25 cellular contexts compared by ENCODE assay signal in genomic region chr13:99316224-99316623, GRCh38. TPM values are rescaled to one million over a fixed set of nuclear protein-coding genes. Genes with fewer than 3 reads are reported as not detected.
DNase-seq lines count a peak whose midpoint lies in the region; ATAC-seq and TF ChIP-seq lines count a peak whose summit lies in the region.
"Had no signal": no experiment of that assay in that cellular context is flagged by ENCODE, and none has a peak within 500 bp of the region (broad histone marks: within the 10 kb centered on the region; RNA-seq: fewer than 3 reads in every experiment).

No MANE protein-coding gene starts in this region.

- no peak overlapping the region for H3K4me3 Mint-ChIP-seq in T-helper 1 cell treated with Interleukin-12 subunit alpha and Interleukin-12 subunit beta and Interleukin-4 antibody, amounts not matched to agents 30 μg/mL and 1 μg/mL, for 36 hours
- no peak overlapping the region for H3K4me3 Mint-ChIP-seq in activated CD4-positive, alpha-beta memory T cell treated with anti-CD3 and anti-CD28 coated beads for 36 hours
- H3K4me3 Mint-ChIP-seq in dendritic cell treated with granulocyte-macrophage colony-stimulating factor and Interleukin-4, amounts not matched to agents 40 ng/mL and 50 ng/mL, for 4 days = no peak overlapping the region
- no peak overlapping the region for H3K4me3 Mint-ChIP-seq in immature natural killer cell
- H3K4me3 Mint-ChIP-seq: naive B cell had no signal

- peaks cover 0 to 6% (median 0%) of the 10 kb centered on the region in 11 experiments; a peak in 2 of 22 replicates for H3K9me3 ChIP-seq in BLaER1 treated with 17β-estradiol and CSF1 and Interleukin-3, amounts not matched to agents 10 nM and 100 nM (replicated peaks in 1 of 11)
- H3K9me3 ChIP-seq in right atrium auricular region = no peaks in the 10 kb centered on the region
- H3K9me3 ChIP-seq: Peyer's patch, spleen, tibial nerve had no signal

- H3K36me3 Mint-ChIP-seq in T-helper 1 cell treated with Interleukin-12 subunit alpha and Interleukin-12 subunit beta and Interleukin-4 antibody, amounts not matched to agents 30 μg/mL and 1 μg/mL, for 36 hours (ENCODE audit: low read depth) = peaks cover 30% of the 10 kb centered on the region
- H3K36me3 Mint-ChIP-seq in activated CD4-positive, alpha-beta memory T cell treated with anti-CD3 and anti-CD28 coated beads for 36 hours = peaks cover 36% of the 10 kb centered on the region
- peaks cover 65% of the 10 kb centered on the region for H3K36me3 Mint-ChIP-seq in dendritic cell treated with granulocyte-macrophage colony-stimulating factor and Interleukin-4, amounts not matched to agents 40 ng/mL and 50 ng/mL, for 4 days (ENCODE audit: low read depth)
- H3K36me3 Mint-ChIP-seq in immature natural killer cell = peaks cover 20 to 39% (median 21%) of the 10 kb centered on the region in 3 donors

- H3K27ac Mint-ChIP-seq in T-helper 1 cell treated with Interleukin-12 subunit alpha and Interleukin-12 subunit beta and Interleukin-4 antibody, amounts not matched to agents 30 μg/mL and 1 μg/mL, for 36 hours = peak overlapping the region; percentile 19
- peak overlapping the region; percentile 93 for H3K27ac Mint-ChIP-seq in activated CD4-positive, alpha-beta memory T cell treated with anti-CD3 and anti-CD28 coated beads for 36 hours
- peak overlapping the region; percentile 41 for H3K27ac Mint-ChIP-seq in dendritic cell treated with granulocyte-macrophage colony-stimulating factor and Interleukin-4, amounts not matched to agents 40 ng/mL and 50 ng/mL, for 4 days
- H3K27ac Mint-ChIP-seq in immature natural killer cell = peak overlapping the region in 3 of 6 donors; percentile 15 to 32 (median 31)

- H3K4me1 ChIP-seq in BLaER1 treated with 17β-estradiol and CSF1 and Interleukin-3, amounts not matched to agents 10 nM and 100 nM = peaks cover 18 to 99% (median 85%) of the 10 kb centered on the region in 10 experiments
- peaks cover 0 to 27% of the 10 kb centered on the region in 2 donors for H3K4me1 ChIP-seq in right atrium auricular region

- peak overlapping the region in 9 of 11 experiments; percentile 31 to 98 (median 93); a peak in 16 of 22 replicates for H3K27ac ChIP-seq in BLaER1 treated with 17β-estradiol and CSF1 and Interleukin-3, amounts not matched to agents 10 nM and 100 nM
- no peak overlapping the region for H3K27ac ChIP-seq in right atrium auricular region
- H3K27ac ChIP-seq: cardiac muscle cell, Peyer's patch, VCaP had no signal

- intact Hi-C loops in activated CD4-positive, alpha-beta memory T cell treated with anti-CD3 and anti-CD28 coated beads for 36 hours (cut with micrococcal nuclease) = loop anchor here (10.0 kb wide), 2 partner anchors 741 to 801 kb away; partner anchors contain the start of gene STK24
- intact Hi-C loops in dendritic cell treated with granulocyte-macrophage colony-stimulating factor and Interleukin-4, amounts not matched to agents 40 ng/mL and 50 ng/mL, for 4 days (cut with micrococcal nuclease) = no loop called here

- POLR2A ChIA-PET in activated CD4-positive, alpha-beta memory T cell treated with anti-CD3 and anti-CD28 coated beads for 36 hours (lab: Charles Lee) = interaction anchor here (1.2 to 5.7 kb wide), 5 partner anchors 9 to 38 kb away, joined by 3 to 72 read pairs (median 25); partner anchors contain the start of gene GPR183

- H3K36me3 ChIP-seq in BLaER1 treated with 17β-estradiol and CSF1 and Interleukin-3, amounts not matched to agents 10 nM and 100 nM = peaks cover 34 to 68% (median 50%) of the 10 kb centered on the region in 11 experiments
- peaks cover 8% of the 10 kb centered on the region for H3K36me3 ChIP-seq in right atrium auricular region
- H3K36me3 ChIP-seq: cardiac muscle cell had no signal

- no peak for ATAC-seq in GM18870 (IDR thresholded peaks at IDR 0.05; ENCODE audit: unreplicated experiment)
- ATAC-seq: left colon; stimulated activated naive CD8-positive, alpha-beta T cell treated with anti-CD3 and anti-CD28 coated beads, Interleukin-15, Interleukin-2, amounts not matched to agents 100 U/mL and 50 U/mL, for 24 hours had no signal

- peaks cover 0 to 10% (median 0%) of the 10 kb centered on the region in 11 experiments; a peak in 2 of 22 replicates for H4K20me1 ChIP-seq in BLaER1 treated with 17β-estradiol and CSF1 and Interleukin-3, amounts not matched to agents 10 nM and 100 nM

- no peaks in the 10 kb centered on the region for H3K27me3 ChIP-seq in BLaER1 treated with 17β-estradiol and CSF1 and Interleukin-3, amounts not matched to agents 10 nM and 100 nM
- H3K27me3 ChIP-seq in right atrium auricular region = no peaks in the 10 kb centered on the region
- H3K27me3 ChIP-seq: cardiac muscle cell, Peyer's patch, spleen, tibial nerve had no signal

- CTCF ChIA-PET in activated CD4-positive, alpha-beta memory T cell treated with anti-CD3 and anti-CD28 coated beads for 36 hours (lab: Charles Lee) = interaction anchor here (1.0 to 2.8 kb wide), 3 partner anchors 36 to 120 kb away, joined by 3 to 15 read pairs (median 8); no protein-coding TSS in a partner anchor

- H3K4me1 Mint-ChIP-seq in T-helper 1 cell treated with Interleukin-12 subunit alpha and Interleukin-12 subunit beta and Interleukin-4 antibody, amounts not matched to agents 30 μg/mL and 1 μg/mL, for 36 hours (ENCODE audit: low read depth) = peaks cover 44% of the 10 kb centered on the region
- peaks cover 80% of the 10 kb centered on the region for H3K4me1 Mint-ChIP-seq in activated CD4-positive, alpha-beta memory T cell treated with anti-CD3 and anti-CD28 coated beads for 36 hours (ENCODE audit: low read depth)
- peaks cover 79% of the 10 kb centered on the region for H3K4me1 Mint-ChIP-seq in dendritic cell treated with granulocyte-macrophage colony-stimulating factor and Interleukin-4, amounts not matched to agents 40 ng/mL and 50 ng/mL, for 4 days (ENCODE audit: low read depth)
- peaks cover 26 to 53% of the 10 kb centered on the region in 2 donors for H3K4me1 Mint-ChIP-seq in immature natural killer cell

- DNase-seq in T-helper 1 cell (no peak), right atrium auricular region (ENCODE audit: low spot score) (no peak), immature natural killer cell (no peak)
- DNase-seq in activated CD4-positive, alpha-beta memory T cell treated with anti-CD3 and anti-CD28 coated beads for 36 hours = no peak
- DNase-seq: activated effector memory CD4-positive, alpha-beta T cell treated with Interleukin-2 at 50 U/mL for 16 hours; GOT3; left colon; naive B cell; NK-92 treated with Interleukin-12 subunit alpha and Interleukin-12 subunit beta, amount 100 ng/mL, for 24 hours; Peyer's patch; spleen; stimulated activated CD4-positive, alpha-beta T cell treated with anti-CD3 and anti-CD28 coated beads, Interleukin-4, amount 100 ng/mL, for 24 hours; stimulated activated naive CD8-positive, alpha-beta T cell treated with anti-CD3 and anti-CD28 coated beads, Interleukin-15, Interleukin-2, amounts not matched to agents 100 U/mL and 50 U/mL, for 24 hours had no signal

- no peak overlapping the region for H3K9ac ChIP-seq in BLaER1 treated with 17β-estradiol and CSF1 and Interleukin-3, amounts not matched to agents 10 nM and 100 nM

- H3K27me3 Mint-ChIP-seq in T-helper 1 cell treated with Interleukin-12 subunit alpha and Interleukin-12 subunit beta and Interleukin-4 antibody, amounts not matched to agents 30 μg/mL and 1 μg/mL, for 36 hours (ENCODE audit: low read depth) = no peaks in the 10 kb centered on the region
- no peaks in the 10 kb centered on the region for H3K27me3 Mint-ChIP-seq in activated CD4-positive, alpha-beta memory T cell treated with anti-CD3 and anti-CD28 coated beads for 36 hours
- H3K27me3 Mint-ChIP-seq in dendritic cell treated with granulocyte-macrophage colony-stimulating factor and Interleukin-4, amounts not matched to agents 40 ng/mL and 50 ng/mL, for 4 days = no peaks in the 10 kb centered on the region
- H3K27me3 Mint-ChIP-seq in immature natural killer cell (ENCODE audit: low read depth in 3 of 3) = peaks cover 0 to 1% (median 0%) of the 10 kb centered on the region in 3 donors
- H3K27me3 Mint-ChIP-seq: naive B cell had no signal

- TF ChIP-seq CTCF in right atrium auricular region (IDR thresholded peaks at IDR 0.05) = no peak

- peak overlapping the region in 7 of 11 experiments; percentile 29 to 87 (median 80); a peak in 13 of 22 replicates for H3K4me2 ChIP-seq in BLaER1 treated with 17β-estradiol and CSF1 and Interleukin-3, amounts not matched to agents 10 nM and 100 nM

- 0 out of 20 replicates have a peak overlapping the region, but pooled peaks of 1 of the 10 experiments have one; percentile 1 for H3K4me3 ChIP-seq in BLaER1 treated with 17β-estradiol and CSF1 and Interleukin-3, amounts not matched to agents 10 nM and 100 nM
- no peak overlapping the region for H3K4me3 ChIP-seq in right atrium auricular region
- H3K4me3 ChIP-seq: cardiac muscle cell, Peyer's patch, spleen, tibial nerve had no signal

- H3K9me3 Mint-ChIP-seq in T-helper 1 cell treated with Interleukin-12 subunit alpha and Interleukin-12 subunit beta and Interleukin-4 antibody, amounts not matched to agents 30 μg/mL and 1 μg/mL, for 36 hours = no peaks in the 10 kb centered on the region
- H3K9me3 Mint-ChIP-seq in activated CD4-positive, alpha-beta memory T cell treated with anti-CD3 and anti-CD28 coated beads for 36 hours = no peaks in the 10 kb centered on the region
- H3K9me3 Mint-ChIP-seq in dendritic cell treated with granulocyte-macrophage colony-stimulating factor and Interleukin-4, amounts not matched to agents 40 ng/mL and 50 ng/mL, for 4 days = peaks cover 7% of the 10 kb centered on the region
- no peaks in the 10 kb centered on the region for H3K9me3 Mint-ChIP-seq in immature natural killer cell
- H3K9me3 Mint-ChIP-seq: naive B cell had no signal

RNA-seq across cellular contexts. Expression of gene GPR183, which starts 9.0 kb away (rescaled TPM):
- 10 to 100 TPM; 46.4 to 47.1 TPM for total RNA-seq in activated CD4-positive, alpha-beta memory T cell treated with anti-CD3 and anti-CD28 coated beads for 36 hours
- 10 to 100 TPM in 1 of 2 donors, 1 to 10 TPM in 1; 7.6 to 13.3 TPM for total RNA-seq in right atrium auricular region
- polyA plus RNA-seq in immature natural killer cell = 100 to 1,000 TPM in 1 of 3 donors, 10 to 100 TPM in 2; 63.2 to 154 (median 87.1) TPM
- total RNA-seq: A172, endothelial cell of umbilical vein, renal cortical epithelial cell had no signal

RNA-seq across cellular contexts. Expression of gene GPR18, which starts 58.0 kb away (rescaled TPM):
- total RNA-seq in activated CD4-positive, alpha-beta memory T cell treated with anti-CD3 and anti-CD28 coated beads for 36 hours = 1 to 10 TPM; 2.4 to 2.8 TPM
- total RNA-seq in right atrium auricular region = under 1 TPM in 1 of 2 donors, not detected in 1; 0.28 TPM
- 10 to 100 TPM; 10.1 to 30.0 (median 21.1) TPM for polyA plus RNA-seq in immature natural killer cell
- total RNA-seq: A172, cardiac muscle cell, Daoy, endothelial cell of umbilical vein, mesenteric fat pad, renal cortical epithelial cell, tibial nerve had no signal
- polyA plus RNA-seq: endothelial cell of umbilical vein had no signal

Comparison
In these comparisons a context has a peak if more than half of its experiments do, and no peak if none do; other contexts are left out.
1. H3K27ac ChIP-seq: peak in BLaER1 treated with 17β-estradiol and CSF1 and Interleukin-3, amounts not matched to agents 10 nM and 100 nM (9 of 11); none in right atrium auricular region (0 of 2).